17 cellular contexts compared by ENCODE assay signal in genomic region chr22:45638197-45638596, GRCh38. TPM values are rescaled to one million over a fixed set of nuclear protein-coding genes. Genes with fewer than 3 reads are reported as not detected.
DNase-seq lines count a peak whose midpoint lies in the region; ATAC-seq and TF ChIP-seq lines count a peak whose summit lies in the region.
"Had no signal": no experiment of that assay in that cellular context is flagged by ENCODE, and none has a peak within 500 bp of the region (broad histone marks: within the 10 kb centered on the region; RNA-seq: fewer than 3 reads in every experiment).

No MANE protein-coding gene starts in this region.

- WGBS in smooth muscle cell (ENCODE audit: low lambda C conversion rate) = 98% methylated on average over 3 of the region's 3 CpGs

- H3K9me3 ChIP-seq in endocrine pancreas (ENCODE audit: control insufficient read depth, low read length) = no peaks in the 10 kb centered on the region
- no peaks in the 10 kb centered on the region for H3K9me3 ChIP-seq in smooth muscle cell (replicated peaks; ENCODE audit: low read depth)
- H3K9me3 ChIP-seq: HAP-1, SJCRH30 had no signal

- no peak for ATAC-seq in GM18907 (IDR thresholded peaks at IDR 0.05; ENCODE audit: unreplicated experiment)
- ATAC-seq: GM12878 had no signal

- no peaks in the 10 kb centered on the region for H3F3A ChIP-seq in smooth muscle cell (ENCODE audit: low read depth)

- no peaks in the 10 kb centered on the region for H3K79me2 ChIP-seq in KMS-11 (ENCODE audit: insufficient read depth, low read depth)
- H3K79me2 ChIP-seq in smooth muscle cell (ENCODE audit: low read depth) = no peaks in the 10 kb centered on the region

- H3K4me1 ChIP-seq in KMS-11 (ENCODE audit: low read depth, poor library complexity, severe bottlenecking) (peaks cover 18% of the 10 kb centered on the region), endocrine pancreas (ENCODE audit: control insufficient read depth, insufficient read depth, low read length) (peaks cover 8% of the 10 kb centered on the region), smooth muscle cell (ENCODE audit: low read depth) (no peaks in the 10 kb centered on the region)

- H2AFZ ChIP-seq in KMS-11 (ENCODE audit: low read depth) (no peak overlapping the region), smooth muscle cell (ENCODE audit: low read depth) (no peak overlapping the region)

- H3K4me2 ChIP-seq in KMS-11 = peak overlapping the region; percentile 36; the same call in 1 of the 2 replicates
- no peak overlapping the region for H3K4me2 ChIP-seq in smooth muscle cell

- H3K9ac ChIP-seq in KMS-11 (no peak overlapping the region), endocrine pancreas (ENCODE audit: control insufficient read depth, insufficient read depth, low read length) (no peak overlapping the region), smooth muscle cell (ENCODE audit: low read depth) (no peak overlapping the region)

- H4K20me1 ChIP-seq in KMS-11 (ENCODE audit: insufficient read depth) = no peaks in the 10 kb centered on the region
- H4K20me1 ChIP-seq in smooth muscle cell (ENCODE audit: low read depth) = no peaks in the 10 kb centered on the region

- H3K27ac ChIP-seq in KMS-11 (no peak overlapping the region), smooth muscle cell (ENCODE audit: low read depth) (peak overlapping the region; percentile 37)
- H3K27ac ChIP-seq: C4-2B, SJCRH30 had no signal

- H3K36me3 ChIP-seq in KMS-11 (ENCODE audit: insufficient read depth) (no peaks in the 10 kb centered on the region), endocrine pancreas (ENCODE audit: control insufficient read depth, insufficient read depth, low read length) (no peaks in the 10 kb centered on the region), smooth muscle cell (ENCODE audit: low read depth) (no peaks in the 10 kb centered on the region)
- H3K36me3 ChIP-seq: HAP-1, SJCRH30 had no signal

- H3K4me3 ChIP-seq in KMS-11 (IDR thresholded peaks at IDR 0.05; ENCODE audit: insufficient read depth, low read depth, low read length) (no peak overlapping the region), endocrine pancreas (ENCODE audit: control insufficient read depth, insufficient read depth, low read length) (peak overlapping the region; percentile 56), smooth muscle cell (no peak overlapping the region)
- H3K4me3 ChIP-seq: GM12878, HAP-1, SJCRH30 had no signal

- TF ChIP-seq CTCF in KMS-11 (conservative IDR thresholded peaks at IDR 0.05; ENCODE audit: low read depth, low read length) (no peak), smooth muscle cell (IDR thresholded peaks at IDR 0.05; ENCODE audit: borderline replicate concordance, insufficient read depth, poor library complexity, severe bottlenecking) (no peak)

- peaks cover 11% of the 10 kb centered on the region; the same call in 1 of the 2 replicates for H3K27me3 ChIP-seq in KMS-11 (ENCODE audit: insufficient read depth, low read depth)
- H3K27me3 ChIP-seq in endocrine pancreas (ENCODE audit: control insufficient read depth, insufficient read depth, low read length) = no peaks in the 10 kb centered on the region
- H3K27me3 ChIP-seq in smooth muscle cell (ENCODE audit: low read depth) = peaks cover 14% of the 10 kb centered on the region

- DNase-seq in DMS53 (lab: John Stamatoyannopoulos, UW) = peak; percentile 72
- no peak for DNase-seq in DMS53 treated with DMSO at 0.1 percent for 48 hours (lab: John Stamatoyannopoulos, UW; ENCODE audit: unreplicated experiment)
- no peak for DNase-seq in smooth muscle cell (lab: John Stamatoyannopoulos, UW; ENCODE audit: unreplicated experiment)
- DNase-seq in NCI-H128 (lab: John Stamatoyannopoulos, UW; ENCODE audit: unreplicated experiment) = no peak
- no peak for DNase-seq in KG1 (lab: John Stamatoyannopoulos, UW)
- DNase-seq: 8988T, NCI-H1048, NCI-H1694 treated with DMSO at 0.1 percent for 48 hours, NCI-H2171, NCI-H774, SJCRH30 had no signal

RNA-seq across cellular contexts. Expression of gene ATXN10, which starts 33.4 kb away (rescaled TPM):
- total RNA-seq in smooth muscle cell = 117 and 140 TPM in 2 replicates
- 131 and 164 TPM in 2 replicates for polyA plus RNA-seq in smooth muscle cell
